8 cellular contexts compared by ENCODE assay signal in the genomic region with DNA sequence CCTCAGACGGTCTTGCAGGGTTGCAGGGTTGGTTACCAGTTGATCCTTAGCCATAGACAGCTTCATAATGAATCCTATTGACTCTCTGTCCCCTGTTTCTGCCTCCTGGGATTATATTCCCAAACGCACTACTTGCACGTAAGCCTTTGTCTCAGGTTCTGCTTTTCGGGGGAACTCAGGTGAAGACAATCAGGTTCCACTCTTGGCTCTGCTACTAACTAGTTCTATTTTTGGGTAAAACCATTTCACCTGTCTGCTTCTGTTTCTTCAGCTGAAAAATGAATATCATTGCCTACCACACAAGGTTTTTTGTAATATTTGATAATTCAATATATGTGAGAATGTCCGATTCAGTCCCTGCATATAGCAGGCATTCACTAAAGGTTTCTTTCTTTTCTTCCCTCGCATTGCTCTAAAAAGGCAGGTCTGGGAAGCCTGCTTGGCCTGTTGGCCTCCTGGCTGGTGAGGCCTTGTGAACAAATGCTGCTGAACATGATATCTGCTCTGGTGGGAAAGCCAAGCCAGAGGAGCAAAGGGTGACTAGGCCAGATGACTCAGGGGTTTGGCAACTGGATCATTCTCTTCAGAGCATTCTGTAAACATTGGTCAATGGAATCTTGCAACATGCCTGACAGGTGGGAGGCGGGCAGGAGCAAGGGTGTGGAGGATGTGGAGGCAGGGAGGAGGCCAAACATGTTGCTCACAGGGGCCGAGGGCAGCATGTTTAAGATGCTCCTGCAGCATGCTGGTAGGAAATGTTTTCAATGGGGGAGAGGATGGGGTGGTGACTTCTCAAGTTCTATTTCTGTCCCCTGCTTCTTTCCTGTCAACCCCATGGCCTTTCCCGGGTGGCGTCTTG. TPM values are rescaled to one million over a fixed set of nuclear protein-coding genes. Genes with fewer than 3 reads are reported as not detected.
A peak's percentile ranks its signal among the peaks of the same experiment; 100 is the strongest.
DNase-seq lines count a peak whose midpoint lies in the region; ATAC-seq, FAIRE-seq and TF ChIP-seq lines count a peak whose summit lies in the region.

No MANE protein-coding gene starts in this region.

- ATAC-seq in heart left ventricle: peak; percentile 52 to 92 (median 82)

- H3K9me3 ChIP-seq in heart left ventricle (no peaks in the 10 kb centered on the region), small intestine (ENCODE audit: control insufficient read depth, low read depth) (no peaks in the 10 kb centered on the region)

- 64 to 78% (median 71%) methylated on average over 10 of the region's 10 CpGs for WGBS in heart left ventricle, 4 donors
- WGBS in small intestine, 3 donors: 60 to 69% (median 63%) methylated on average over 10 of the region's 10 CpGs

- peaks cover 3% of the 10 kb centered on the region; the same call in 1 of the 2 replicates for H3K27me3 Mint-ChIP-seq in HFFc6 (ENCODE audit: insufficient read depth)

- H3K4me3 ChIP-seq in heart left ventricle (no peak overlapping the region), small intestine (ENCODE audit: low read depth in 1 of 2, low read length in 2 of 2) (no peak overlapping the region)

- H3K27ac Mint-ChIP-seq in HFFc6: peak overlapping the region; percentile 92

- TF ChIP-seq CTCF in HFFc6 (IDR thresholded peaks at IDR 0.05) (no peak), heart left ventricle (IDR thresholded peaks at IDR 0.05) (no peak)

- H3K36me3 ChIP-seq in heart left ventricle (no peaks in the 10 kb centered on the region), small intestine (ENCODE audit: control insufficient read depth in 2 of 2, insufficient read depth in 2 of 2, low read length in 2 of 2) (no peaks in the 10 kb centered on the region)

- H3K27me3 ChIP-seq in heart left ventricle (no peaks in the 10 kb centered on the region), small intestine (ENCODE audit: control insufficient read depth in 2 of 2, insufficient read depth in 2 of 2, low read length in 2 of 2) (no peaks in the 10 kb centered on the region)

- FAIRE-seq in small intestine (lab: Jason Lieb, UNC): no peak

- H3K4me3 Mint-ChIP-seq in HFFc6: peak overlapping the region; percentile 47

- H3K4me1 ChIP-seq in heart left ventricle: peaks cover 6 to 47% (median 22%) of the 10 kb centered on the region in 12 donors
- peaks cover 6 to 21% of the 10 kb centered on the region in 2 donors for H3K4me1 ChIP-seq in small intestine (ENCODE audit: control insufficient read depth in 2 of 2, insufficient read depth in 1 of 2, low read depth in 1 of 2, low read length in 1 of 2)

- no peak for TF ChIP-seq POLR2A in heart left ventricle (IDR thresholded peaks at IDR 0.05)

- peaks cover 69% of the 10 kb centered on the region for H3K4me1 Mint-ChIP-seq in HFFc6 (ENCODE audit: low read depth)

- peaks cover 11% of the 10 kb centered on the region for H3K36me3 Mint-ChIP-seq in HFFc6 (ENCODE audit: low read depth)

- peaks cover 9% of the 10 kb centered on the region; the same call in 1 of the 2 replicates for H3K9me3 Mint-ChIP-seq in HFFc6

- H3K27ac ChIP-seq in heart left ventricle (peak overlapping the region in 10 of 12 donors; percentile 1 to 73 (median 46)), small intestine (ENCODE audit: low read depth in 1 of 2, low read length in 1 of 2) (peak overlapping the region in 1 of 2 donors; percentile 34)

- intact Hi-C loops in heart left ventricle (cut with DNase I): no loop called here

- DNase-seq in HFFc6 (peak; percentile 97), SHP77 treated with DMSO at 0.1 percent for 48 hours (lab: John Stamatoyannopoulos, UW) (peak; percentile 88), heart left ventricle (peak in 3 of 5 donors; percentile 54 to 90 (median 76)), small intestine (peak; percentile 97), SK-N-DZ (ENCODE audit: low spot score) (no peak), GM19238 (ENCODE audit: insufficient read length, low spot score) (no peak), germinal center (ENCODE audit: low spot score) (no peak)
- no peak for DNase-seq in activated T-cell treated with anti-CD3 and anti-CD28 coated beads, Interleukin-2, amount 50 U/mL, for 1 hour

RNA-seq across cellular contexts. Expression of gene IER5, which starts 23.8 kb away (rescaled TPM):
- 10 to 100 TPM; 35.7 to 49.1 (median 43.4) TPM for total RNA-seq in HFFc6 (2021; fragmentation: NEBNext Ultra II Directional; extraction: Animal tissue kit (Norgen Biotek cat#: 25700))
- 10 to 100 TPM; 12.8 to 22.7 (median 18.4) TPM for total RNA-seq in heart left ventricle
- polyA plus RNA-seq in heart left ventricle (10 to 100 TPM; 19.9 to 23.4 TPM), small intestine (1 to 10 TPM; 4.5 to 7.4 (median 5.1) TPM)
- polyA plus RNA-seq in SK-N-DZ (2014; cell fraction: cytosol; rRNA removed): 6.8 and 8.7 TPM in 2 replicates
- polyA plus RNA-seq in SK-N-DZ (2014; cell fraction: nucleus; rRNA removed): 5.2 and 6.5 TPM in 2 replicates

Comparison
In these comparisons a context has a peak if more than half of its experiments do, and no peak if none do; other contexts are left out.
1. DNase-seq: peak in HFFc6 (single experiment), SHP77 treated with DMSO at 0.1 percent for 48 hours (single experiment), heart left ventricle (3 of 5) and small intestine (single experiment); none in SK-N-DZ (single experiment), GM19238 (single experiment), germinal center (single experiment) and activated T-cell treated with anti-CD3 and anti-CD28 coated beads, Interleukin-2, amount 50 U/mL, for 1 hour (single experiment).